Comparison of ENCODE assay signal across 8 cellular contexts in the genomic region with DNA sequence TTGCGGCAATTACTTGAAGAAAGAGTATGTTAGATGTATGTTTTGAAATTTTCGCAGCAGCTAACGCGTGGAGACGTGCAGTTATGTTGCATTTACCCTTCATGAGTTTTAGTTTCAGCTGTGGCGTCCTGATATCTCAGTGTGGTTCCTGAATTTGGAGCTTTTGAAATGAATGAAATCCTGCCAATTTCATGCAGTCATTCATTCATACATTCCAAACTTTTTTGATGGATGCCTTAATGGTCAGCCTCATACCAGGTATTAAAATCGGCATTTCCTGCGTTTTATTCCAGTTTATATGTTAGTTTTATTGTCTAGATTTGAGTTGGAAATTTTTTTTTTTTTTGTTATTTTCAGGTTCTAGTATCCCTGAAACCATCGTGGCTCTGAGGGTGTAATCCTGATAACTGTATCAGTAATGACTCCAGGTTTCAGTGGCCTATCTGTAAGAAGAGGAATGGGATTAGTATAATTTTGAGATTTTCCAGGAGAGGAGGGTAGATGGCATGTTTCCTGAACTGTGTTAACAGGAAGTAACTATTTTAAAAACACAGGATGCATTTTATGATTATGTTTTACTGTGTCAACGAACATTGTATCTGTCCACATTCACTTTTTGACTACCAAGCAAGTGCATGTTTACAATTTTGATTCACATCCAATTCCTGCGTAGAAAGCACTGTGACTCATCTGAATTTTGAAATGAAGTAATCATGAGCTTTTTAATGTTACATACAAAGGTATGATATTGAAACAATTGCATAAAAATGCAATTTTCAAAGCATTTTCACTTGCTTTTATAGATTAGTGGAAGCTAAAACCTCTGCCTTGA. TPM values are rescaled to one million over a fixed set of nuclear protein-coding genes. Genes with fewer than 3 reads are reported as not detected.
A peak's percentile ranks its signal among the peaks of the same experiment; 100 is the strongest.
DNase-seq lines count a peak whose midpoint lies in the region; ATAC-seq lines count a peak whose summit lies in the region.

No MANE protein-coding gene starts in this region.

- peak overlapping the region; percentile 88 for H3K4me3 ChIP-seq in iPS-15b (ENCODE audit: low read depth, low read length)

- no peaks in the 10 kb centered on the region for H3K9me3 ChIP-seq in iPS-15b (ENCODE audit: control insufficient read depth, insufficient read depth, low read length)

- no peaks in the 10 kb centered on the region for H3K4me1 ChIP-seq in iPS-15b (ENCODE audit: control insufficient read depth, insufficient read depth, low read length)

- no peaks in the 10 kb centered on the region for H3K36me3 ChIP-seq in iPS-15b (ENCODE audit: control insufficient read depth, insufficient read depth, low read length)

- H3K9me3 Mint-ChIP-seq in activated naive CD4-positive, alpha-beta T cell treated with anti-CD3 and anti-CD28 coated beads, Interleukin-2, amount 50 U/mL, for 72 hours: no peaks in the 10 kb centered on the region
- no peaks in the 10 kb centered on the region for H3K9me3 Mint-ChIP-seq in stimulated activated memory B cell treated with anti-CD40 and anti-IgM and Interleukin-4, amounts not matched to agents 10 μg/mL and 1 μg/mL and 100 μg/mL, for 72 hours

- H3K27ac Mint-ChIP-seq in activated naive CD4-positive, alpha-beta T cell treated with anti-CD3 and anti-CD28 coated beads, Interleukin-2, amount 50 U/mL, for 72 hours: peak overlapping the region; percentile 78 to 87
- H3K27ac Mint-ChIP-seq in stimulated activated memory B cell treated with anti-CD40 and anti-IgM and Interleukin-4, amounts not matched to agents 10 μg/mL and 1 μg/mL and 100 μg/mL, for 72 hours: peak overlapping the region; percentile 11

- H3K27me3 ChIP-seq in iPS-15b (ENCODE audit: control insufficient read depth, insufficient read depth, low read length): no peaks in the 10 kb centered on the region

- DNase-seq in CD1c-positive myeloid dendritic cell (ENCODE audit: extremely low spot score): peak; percentile 28
- DNase-seq in activated naive CD4-positive, alpha-beta T cell treated with anti-CD3 and anti-CD28 coated beads, Interleukin-2, amount 50 U/mL, for 72 hours (ENCODE audit: low spot score in 2 of 2): peak in 1 of 2 donors; percentile 5
- DNase-seq in ureter (ENCODE audit: low spot score): no peak

- no peaks in the 10 kb centered on the region for H3K27me3 Mint-ChIP-seq in stimulated activated memory B cell treated with anti-CD40 and anti-IgM and Interleukin-4, amounts not matched to agents 10 μg/mL and 1 μg/mL and 100 μg/mL, for 72 hours

- ATAC-seq in HG02623 (IDR thresholded peaks at IDR 0.05; ENCODE audit: unreplicated experiment): peak; percentile 6
- ATAC-seq in activated naive CD4-positive, alpha-beta T cell treated with anti-CD3 and anti-CD28 coated beads, Interleukin-2, amount 50 U/mL, for 72 hours: peak in 1 of 2 donors; percentile 35
- no peak for ATAC-seq in stimulated activated memory B cell treated with anti-CD40 and anti-IgM and Interleukin-4, amounts not matched to agents 10 μg/mL and 1 μg/mL and 100 μg/mL, for 72 hours
- ATAC-seq in GM21447 (IDR thresholded peaks at IDR 0.05; ENCODE audit: unreplicated experiment): no peak
- no peak for ATAC-seq in HG03571 (IDR thresholded peaks at IDR 0.05; ENCODE audit: unreplicated experiment)

- peaks cover 18% of the 10 kb centered on the region for H3K4me1 Mint-ChIP-seq in stimulated activated memory B cell treated with anti-CD40 and anti-IgM and Interleukin-4, amounts not matched to agents 10 μg/mL and 1 μg/mL and 100 μg/mL, for 72 hours

- H3K36me3 Mint-ChIP-seq in activated naive CD4-positive, alpha-beta T cell treated with anti-CD3 and anti-CD28 coated beads, Interleukin-2, amount 50 U/mL, for 72 hours: no peaks in the 10 kb centered on the region
- H3K36me3 Mint-ChIP-seq in stimulated activated memory B cell treated with anti-CD40 and anti-IgM and Interleukin-4, amounts not matched to agents 10 μg/mL and 1 μg/mL and 100 μg/mL, for 72 hours: no peaks in the 10 kb centered on the region

- peak overlapping the region; percentile 94 for H3K9ac ChIP-seq in iPS-15b (ENCODE audit: low read depth, low read length)

- H3K4me3 Mint-ChIP-seq in stimulated activated memory B cell treated with anti-CD40 and anti-IgM and Interleukin-4, amounts not matched to agents 10 μg/mL and 1 μg/mL and 100 μg/mL, for 72 hours: peak overlapping the region; percentile 85

RNA-seq across cellular contexts. Expression of a gene that starts 1.0 kb away (rescaled TPM):
- total RNA-seq in activated naive CD4-positive, alpha-beta T cell treated with anti-CD3 and anti-CD28 coated beads, Interleukin-2, amount 50 U/mL, for 72 hours: 10 to 100 TPM; 25.4 to 27.9 TPM
- total RNA-seq in ureter: 50.2 TPM
